27 cellular contexts compared by ENCODE assay signal in genomic region chr21:16945580-16945979, GRCh38.
"Had no signal": no experiment of that assay in that cellular context is flagged by ENCODE, and none has a peak within 500 bp of the region (broad histone marks: within the 10 kb centered on the region; RNA-seq: fewer than 3 reads in every experiment).

No MANE protein-coding gene starts in this region.

- H3K36me3 ChIP-seq: adrenal gland, ascending aorta, brain microvascular endothelial cell, gastroesophageal sphincter, spleen, transverse colon had no signal

- H2AFZ ChIP-seq: parathyroid adenoma had no signal

- H3K27ac Mint-ChIP-seq: activated naive CD4-positive, alpha-beta T cell treated with anti-CD3 and anti-CD28 coated beads for 36 hours; activated naive CD8-positive, alpha-beta T cell treated with anti-CD3 and anti-CD28 coated beads for 36 hours; activated T-helper 1 cell treated with anti-CD3 and anti-CD28 coated beads, Interleukin-12 subunit alpha, Interleukin-12 subunit beta, Interleukin-2, Interleukin-4 antibody, amounts not matched to agents 30 ng/mL and 10 ng/mL and 1 ng/mL, durations not matched to agents 14 hours and 24 hours and 36 hours; mesothelial cell of epicardium; naive thymus-derived CD4-positive, alpha-beta T cell; T-helper 1 cell treated with Interleukin-12 subunit alpha and Interleukin-12 subunit beta and Interleukin-4 antibody, amounts not matched to agents 30 μg/mL and 1 μg/mL, for 36 hours had no signal

- H3K79me2 ChIP-seq: parathyroid adenoma had no signal

- H3K4me3 Mint-ChIP-seq: activated naive CD4-positive, alpha-beta T cell treated with anti-CD3 and anti-CD28 coated beads for 36 hours; activated naive CD8-positive, alpha-beta T cell treated with anti-CD3 and anti-CD28 coated beads for 36 hours; activated T-helper 1 cell treated with anti-CD3 and anti-CD28 coated beads, Interleukin-12 subunit alpha, Interleukin-12 subunit beta, Interleukin-2, Interleukin-4 antibody, amounts not matched to agents 30 ng/mL and 10 ng/mL and 1 ng/mL, durations not matched to agents 14 hours and 24 hours and 36 hours; mesothelial cell of epicardium; naive thymus-derived CD4-positive, alpha-beta T cell; neural crest cell; T-helper 1 cell treated with Interleukin-12 subunit alpha and Interleukin-12 subunit beta and Interleukin-4 antibody, amounts not matched to agents 30 μg/mL and 1 μg/mL, for 36 hours had no signal

- H3K4me1 Mint-ChIP-seq: activated naive CD8-positive, alpha-beta T cell treated with anti-CD3 and anti-CD28 coated beads for 36 hours; mesothelial cell of epicardium; naive thymus-derived CD4-positive, alpha-beta T cell; neural crest cell had no signal

- H3K27ac ChIP-seq: adrenal gland, ascending aorta, brain microvascular endothelial cell, gastroesophageal sphincter, parathyroid adenoma, psoas muscle, spleen, transverse colon, VCaP had no signal

- H3K4me3 ChIP-seq: adrenal gland, ascending aorta, gastroesophageal sphincter, psoas muscle, spleen, transverse colon had no signal

- H3K36me3 Mint-ChIP-seq: activated naive CD8-positive, alpha-beta T cell treated with anti-CD3 and anti-CD28 coated beads for 36 hours; naive thymus-derived CD4-positive, alpha-beta T cell had no signal

- H3K9me3 ChIP-seq: ascending aorta, transverse colon had no signal

- H3K4me1 ChIP-seq: adrenal gland, ascending aorta, gastroesophageal sphincter, parathyroid adenoma, psoas muscle, spleen, transverse colon had no signal

- H3K27me3 ChIP-seq: adrenal gland, ascending aorta, brain microvascular endothelial cell, gastroesophageal sphincter, spleen, transverse colon had no signal

- H3K9ac ChIP-seq: parathyroid adenoma had no signal

- DNase-seq: activated CD4-positive, alpha-beta T cell treated with anti-CD3 and anti-CD28 coated beads for 48 hours; activated CD4-positive, alpha-beta T cell treated with anti-CD3 and anti-CD28 coated beads, Interleukin-2, amount 50 U/mL, for 48 hours; activated CD8-positive, alpha-beta memory T cell treated with anti-CD3 and anti-CD28 coated beads for 24 hours; activated effector memory CD4-positive, alpha-beta T cell treated with anti-CD3 and anti-CD28 coated beads, Interleukin-2, amount 50 U/mL, for 16 hours; activated naive CD4-positive, alpha-beta T cell treated with anti-CD3 and anti-CD28 coated beads for 36 hours; activated naive CD8-positive, alpha-beta T cell treated with anti-CD3 and anti-CD28 coated beads for 36 hours; brain microvascular endothelial cell; caudate nucleus; hippocampal formation; left colon; naive thymus-derived CD4-positive, alpha-beta T cell; nucleus accumbens; psoas muscle; spleen; stimulated activated CD4-positive, alpha-beta T cell treated with anti-CD3 and anti-CD28 coated beads, Interleukin-2, amount 100 ng/mL, for 48 hours; stimulated activated naive CD4-positive, alpha-beta T cell treated with Interleukin-2 at 50 U/mL for 16 hours; T-helper 9 cell; transverse colon had no signal

- H3K27me3 Mint-ChIP-seq: activated naive CD8-positive, alpha-beta T cell treated with anti-CD3 and anti-CD28 coated beads for 36 hours; naive thymus-derived CD4-positive, alpha-beta T cell had no signal
